Comparison of ENCODE assay signal across 11 cellular contexts in genomic region chr3:68808563-68808962, GRCh38.
"Had no signal": no experiment of that assay in that cellular context is flagged by ENCODE, and none has a peak within 500 bp of the region (broad histone marks: within the 10 kb centered on the region; RNA-seq: fewer than 3 reads in every experiment).

No MANE protein-coding gene starts in this region.

- H3K36me3 ChIP-seq: HAP-1 had no signal

- ATAC-seq: GM23338, HCT116 had no signal

- H3K4me1 ChIP-seq: HAP-1 had no signal

- FAIRE-seq: H1, H54 had no signal

- DNase-seq: GM23248, GOT3, H7, H9, HCEC 1CT, HFFc6 had no signal

- H3K27ac ChIP-seq: GM23248 had no signal

- H3K9me3 ChIP-seq: HAP-1 had no signal

- H2AFZ ChIP-seq: GM23248, GM23338 had no signal

- H3K4me2 ChIP-seq: GM23338 had no signal

- H3K4me3 ChIP-seq: GM23248, GM23338, HAP-1 had no signal

- H3K9ac ChIP-seq: GM23248 had no signal
